ENCODE assay signal across 1 cellular context in the genomic region with DNA sequence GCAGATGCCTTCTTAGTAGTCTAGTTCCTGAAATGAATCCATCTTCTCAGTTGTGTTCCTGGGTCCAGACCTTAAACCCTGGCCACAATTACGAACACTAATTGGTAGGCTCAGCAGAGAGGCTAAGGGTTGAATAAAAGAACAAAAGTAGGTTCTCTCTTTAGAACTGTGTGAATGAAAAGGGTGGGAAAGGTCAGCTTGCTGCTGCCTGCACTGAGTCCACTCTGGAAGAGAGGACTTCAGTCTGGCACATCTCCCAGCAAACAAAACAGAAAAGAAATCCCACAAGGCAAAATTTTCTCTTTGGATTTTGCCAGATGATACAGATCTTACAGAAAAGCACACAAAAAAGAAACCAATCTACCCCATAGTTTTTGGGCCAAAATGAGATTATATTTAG.
TF ChIP-seq lines count a peak whose summit lies in the region.

No MANE protein-coding gene starts in this region.

TF ChIP-seq in endothelial cell of umbilical vein, 7 proteins besides CTCF, POLR2A, EP300 and RAD21:
- TF ChIP-seq JUN (IDR thresholded peaks at IDR 0.05; ENCODE audit: borderline replicate concordance, insufficient read depth, insufficient read length, low read depth): no peak
- TF ChIP-seq FOS (IDR thresholded peaks at IDR 0.05; ENCODE audit: borderline replicate concordance, insufficient read depth, low read length): no peak
- no peak for TF ChIP-seq EZH2 (IDR thresholded peaks at IDR 0.05; ENCODE audit: borderline replicate concordance, low read depth, low read length, severe bottlenecking)
- TF ChIP-seq POLR2AphosphoS5 (IDR thresholded peaks at IDR 0.05; ENCODE audit: insufficient read depth, low read depth, low read length): no peak
- no peak for TF ChIP-seq GATA2 (IDR thresholded peaks at IDR 0.05; ENCODE audit: insufficient read depth, insufficient read length, low read depth, low read length)
- no peak for TF ChIP-seq MYC (IDR thresholded peaks at IDR 0.05; ENCODE audit: low read depth, low read length)
- TF ChIP-seq, protein P1, sequence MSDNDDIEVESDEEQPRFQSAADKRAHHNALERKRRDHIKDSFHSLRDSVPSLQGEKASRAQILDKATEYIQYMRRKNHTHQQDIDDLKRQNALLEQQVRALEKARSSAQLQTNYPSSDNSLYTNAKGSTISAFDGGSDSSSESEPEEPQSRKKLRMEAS (IDR thresholded peaks at IDR 0.05; ENCODE audit: insufficient read depth, insufficient read length): no peak
